20 cellular contexts compared by ENCODE assay signal in the genomic region with DNA sequence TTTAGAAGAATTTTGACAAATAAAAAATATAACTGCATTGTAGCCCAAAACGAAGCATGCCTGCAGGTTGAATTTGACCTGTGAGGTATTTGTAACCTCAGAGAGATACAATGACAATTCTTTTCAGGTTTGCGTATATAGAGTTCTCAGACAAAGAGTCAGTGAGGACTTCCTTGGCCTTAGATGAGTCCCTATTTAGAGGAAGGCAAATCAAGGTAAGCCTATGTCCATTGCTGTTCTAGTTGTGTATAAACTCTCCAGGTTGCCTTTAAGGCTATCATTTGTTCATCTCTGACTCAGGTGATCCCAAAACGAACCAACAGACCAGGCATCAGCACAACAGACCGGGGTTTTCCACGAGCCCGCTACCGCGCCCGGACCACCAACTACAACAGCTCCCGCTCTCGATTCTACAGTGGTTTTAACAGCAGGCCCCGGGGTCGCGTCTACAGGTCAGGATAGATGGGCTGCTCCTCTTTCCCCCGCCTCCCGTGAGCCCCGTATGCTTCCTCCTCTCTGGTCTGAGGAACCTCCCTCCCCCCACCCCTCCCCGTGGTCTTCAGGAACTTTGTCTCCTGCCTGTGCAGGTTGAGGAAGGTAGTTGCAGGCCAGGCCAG. TPM values are rescaled to one million over a fixed set of nuclear protein-coding genes. Genes with fewer than 3 reads are reported as not detected.
A peak's percentile ranks its signal among the peaks of the same experiment; 100 is the strongest.
DNase-seq lines count a peak whose midpoint lies in the region; ATAC-seq and TF ChIP-seq lines count a peak whose summit lies in the region.
"Had no signal": no experiment of that assay in that cellular context is flagged by ENCODE, and none has a peak within 500 bp of the region (broad histone marks: within the 10 kb centered on the region; RNA-seq: fewer than 3 reads in every experiment).

No MANE protein-coding gene starts in this region.

- H3K79me2 ChIP-seq in OCI-LY7 (ENCODE audit: insufficient read depth, low read depth, low read length) (peaks cover 23% of the 10 kb centered on the region), hepatocyte (peaks cover 28% of the 10 kb centered on the region)

- H3K4me3 Mint-ChIP-seq in CD4-positive, alpha-beta T cell = no peak overlapping the region

- no peaks in the 10 kb centered on the region for H3K27me3 ChIP-seq in CD4-positive, alpha-beta T cell (ENCODE audit: control insufficient read depth, insufficient read depth, low read length)
- no peaks in the 10 kb centered on the region for H3K27me3 ChIP-seq in hepatocyte
- H3K27me3 ChIP-seq: upper lobe of right lung had no signal

- H2AFZ ChIP-seq in OCI-LY7 (ENCODE audit: low read length) (no peak overlapping the region), hepatocyte (no peak overlapping the region)

- H3K9me3 ChIP-seq in CD4-positive, alpha-beta T cell (ENCODE audit: control insufficient read depth, low read length) = no peaks in the 10 kb centered on the region
- H3K9me3 ChIP-seq in OCI-LY7 (ENCODE audit: low read length) (no peaks in the 10 kb centered on the region), hepatocyte (ENCODE audit: low read depth) (no peaks in the 10 kb centered on the region)
- H3K9me3 ChIP-seq: upper lobe of right lung had no signal

- H3K36me3 ChIP-seq in OCI-LY7 (ENCODE audit: insufficient read depth, low read length) = peaks cover 53% of the 10 kb centered on the region
- H3K36me3 ChIP-seq in hepatocyte (replicated peaks; ENCODE audit: insufficient read depth, low read depth) = no peaks in the 10 kb centered on the region

- DNase-seq in CD4-positive, alpha-beta T cell = no peak
- DNase-seq in OCI-LY7 (ENCODE audit: low spot score) (no peak), hepatocyte (ENCODE audit: low spot score) (no peak), DMS153 treated with DMSO at 0.1 percent for 48 hours (lab: John Stamatoyannopoulos, UW; ENCODE audit: unreplicated experiment) (no peak)
- DNase-seq: Calu3; caudate nucleus; foreskin fibroblast; hypothalamus; islet precursor cell; NCI-H1092; NCI-H2081; stimulated activated naive CD8-positive, alpha-beta T cell treated with anti-CD3 and anti-CD28 coated beads, Interleukin-15, Interleukin-2, amounts not matched to agents 100 U/mL and 50 U/mL, for 24 hours; T1000; upper lobe of right lung had no signal

- no TSS peak for BruUV-seq in OCI-LY7 (replicated peaks; lab: Mats Ljungman, UMichigan)

- intact Hi-C loops in CD4-positive, alpha-beta T cell (cut with DNase I, micrococcal nuclease) = loop anchor here (5.0 to 10.0 kb wide), 6 partner anchors 37 to 399 kb away; partner anchors contain the start of genes HOMEZ (in 2 of the 2), ACIN1 (in 1 of the 2), C14orf119 (in 1 of the 2) and PRMT5 (in 1 of the 2)
- intact Hi-C loops in OCI-LY7 (cut with micrococcal nuclease; ENCODE audit: unreplicated experiment) = loop anchor here (5.0 kb wide), 1 partner anchor 143 kb away; the partner anchor contains the start of gene NGDN

- CTCF ChIA-PET in CD4-positive, alpha-beta T cell (lab: Charles Lee) = interaction anchor here (4.1 kb wide), 1 partner anchor 23 kb away, joined by 66 read pairs; the partner anchor contains the start of gene PPP1R3E
- CTCF ChIA-PET in OCI-LY7 (lab: Charles Lee; ENCODE audit: unreplicated experiment) = interaction anchor here (0.6 kb wide), 1 partner anchor 327 kb away, joined by 3 read pairs; no protein-coding TSS in a partner anchor

- H3K36me3 Mint-ChIP-seq in CD4-positive, alpha-beta T cell (ENCODE audit: low read depth) = peaks cover 50% of the 10 kb centered on the region

- no peaks in the 10 kb centered on the region for H3K9me3 Mint-ChIP-seq in CD4-positive, alpha-beta T cell

- peaks cover 13% of the 10 kb centered on the region; the same call in 1 of the 2 replicates for H4K20me1 ChIP-seq in OCI-LY7 (ENCODE audit: insufficient read depth, low read length)
- peaks cover 12% of the 10 kb centered on the region for H4K20me1 ChIP-seq in hepatocyte (ENCODE audit: insufficient read depth, poor library complexity, severe bottlenecking)

- peak overlapping the region; percentile 70; the same call in 1 of the 2 replicates for H3K4me2 ChIP-seq in OCI-LY7 (ENCODE audit: low read length)
- H3K4me2 ChIP-seq in hepatocyte = peak overlapping the region; percentile 91

- POLR2A ChIA-PET in CD4-positive, alpha-beta T cell (lab: Charles Lee) = interaction anchor here (7.0 kb wide), 1 partner anchor 20 kb away, joined by 455 read pairs; the partner anchor contains the start of genes BCL2L2 and PPP1R3E
- POLR2A ChIA-PET in OCI-LY7 (lab: Charles Lee) = interaction anchor here (5.7 kb wide), 1 partner anchor 19 kb away, joined by 122 read pairs; the partner anchor contains the start of genes BCL2L2 and PPP1R3E

- H3K27ac ChIP-seq in CD4-positive, alpha-beta T cell (ENCODE audit: low read depth, low read length) = no peak overlapping the region
- no peak overlapping the region for H3K27ac ChIP-seq in OCI-LY7 (ENCODE audit: low read depth, low read length, poor library complexity, severe bottlenecking)
- H3K27ac ChIP-seq in hepatocyte = no peak overlapping the region
- H3K27ac ChIP-seq: epithelial cell of prostate, upper lobe of right lung had no signal

- H3K4me1 ChIP-seq in OCI-LY7 (ENCODE audit: insufficient read depth, low read length, poor library complexity, severe bottlenecking) (peaks cover 27% of the 10 kb centered on the region), hepatocyte (ENCODE audit: insufficient read depth) (peaks cover 14% of the 10 kb centered on the region)

- ATAC-seq in CD4-positive, alpha-beta T cell (ENCODE audit: poor library complexity) = no peak
- ATAC-seq in GM21515 (IDR thresholded peaks at IDR 0.05; ENCODE audit: unreplicated experiment) (no peak), HG03565 (IDR thresholded peaks at IDR 0.05; ENCODE audit: unreplicated experiment) (no peak)
- ATAC-seq: activated CD4-positive, CD25-positive, alpha-beta regulatory T cell treated with anti-CD3 and anti-CD28 coated beads, Interleukin-2, amount 50 U/mL, for 24 hours; stimulated activated naive CD8-positive, alpha-beta T cell treated with anti-CD3 and anti-CD28 coated beads, Interleukin-15, Interleukin-2, amounts not matched to agents 100 U/mL and 50 U/mL, for 24 hours; upper lobe of right lung had no signal

- H3K27me3 Mint-ChIP-seq in CD4-positive, alpha-beta T cell = no peaks in the 10 kb centered on the region

- WGBS in hepatocyte (ENCODE audit: low lambda C conversion rate, missing lambda C conversion rate) = 91% methylated on average over 13 of the region's 18 CpGs

- H3K9me2 ChIP-seq in OCI-LY7 (ENCODE audit: insufficient read depth, low read length) (no peaks in the 10 kb centered on the region), hepatocyte (replicated peaks; ENCODE audit: insufficient read depth) (no peaks in the 10 kb centered on the region)

- no peak for TF ChIP-seq CTCF in CD4-positive, alpha-beta T cell (IDR thresholded peaks at IDR 0.05)
- TF ChIP-seq CTCF in OCI-LY7 (conservative IDR thresholded peaks at IDR 0.05; ENCODE audit: low read length) = no peak
- TF ChIP-seq CTCF in hepatocyte (IDR thresholded peaks at IDR 0.05; ENCODE audit: poor library complexity) = no peak

- peak overlapping the region; percentile 92 for H3K27ac Mint-ChIP-seq in CD4-positive, alpha-beta T cell

- H3K4me3 ChIP-seq in OCI-LY7 (ENCODE audit: low read depth, low read length, poor library complexity, severe bottlenecking) (no peak overlapping the region), hepatocyte (no peak overlapping the region)
- H3K4me3 ChIP-seq: lung, upper lobe of right lung had no signal

- H3K4me1 Mint-ChIP-seq in CD4-positive, alpha-beta T cell (ENCODE audit: low read depth) = peaks cover 39% of the 10 kb centered on the region

RNA-seq across cellular contexts. Expression of gene PABPN1, which starts 2.7 kb away (rescaled TPM):
- 100 to 1,000 TPM; 188 to 195 TPM for total RNA-seq in CD4-positive, alpha-beta T cell
- 120 and 167 TPM in 2 replicates for total RNA-seq in OCI-LY7 (2014; rRNA removed; shearing (Covaris generic))
- total RNA-seq in OCI-LY7 (2022) (314 and 319 TPM in 2 replicates), hepatocyte (94.1 and 116 TPM in 2 replicates)
- 213 and 245 TPM in 2 replicates for polyA plus RNA-seq in hepatocyte

RNA-seq across cellular contexts. Expression of gene BCL2L2, which starts 17.3 kb away (rescaled TPM):
- total RNA-seq in CD4-positive, alpha-beta T cell = 1 to 10 TPM; 2.3 to 3.7 TPM
- 7.2 and 8.6 TPM in 2 replicates for total RNA-seq in OCI-LY7 (2014; rRNA removed; shearing (Covaris generic))
- total RNA-seq in OCI-LY7 (2022) (17.4 and 18.0 TPM in 2 replicates), hepatocyte (20.8 and 26.4 TPM in 2 replicates)
- polyA plus RNA-seq in hepatocyte = 4.3 and 6.5 TPM in 2 replicates

RNA-seq across cellular contexts. Expression of gene PPP1R3E, which starts 21.3 kb away (rescaled TPM):
- 10 to 100 TPM; 51.0 to 53.8 TPM for total RNA-seq in CD4-positive, alpha-beta T cell
- total RNA-seq in OCI-LY7 (2014; rRNA removed; shearing (Covaris generic)) = 24.4 and 31.0 TPM in 2 replicates
- 95.5 and 102 TPM in 2 replicates for total RNA-seq in OCI-LY7 (2022)
- 3.9 and 6.1 TPM in 2 replicates for total RNA-seq in hepatocyte
- 4.6 and 4.8 TPM in 2 replicates for polyA plus RNA-seq in hepatocyte

RNA-seq across cellular contexts. Expression of gene SLC22A17, which starts 28.7 kb away (rescaled TPM):
- 10 to 100 TPM; 19.5 to 21.1 TPM for total RNA-seq in CD4-positive, alpha-beta T cell
- total RNA-seq in OCI-LY7 (2014; rRNA removed; shearing (Covaris generic)) = not detected in 2 replicates
- total RNA-seq in OCI-LY7 (2022) (not detected in 2 replicates), hepatocyte (31.9 and 44.4 TPM in 2 replicates)
- 62.9 and 79.2 TPM in 2 replicates for polyA plus RNA-seq in hepatocyte
- total RNA-seq: HT-29 had no signal

RNA-seq across cellular contexts. Expression of gene HOMEZ, which starts 38.0 kb away (rescaled TPM):
- 1 to 10 TPM; 2.0 to 2.8 TPM for total RNA-seq in CD4-positive, alpha-beta T cell
- 6.3 and 7.1 TPM in 2 replicates for total RNA-seq in OCI-LY7 (2014; rRNA removed; shearing (Covaris generic))
- 16.5 and 17.2 TPM in 2 replicates for total RNA-seq in OCI-LY7 (2022)
- 8.2 and 9.4 TPM in 2 replicates for total RNA-seq in hepatocyte
- polyA plus RNA-seq in hepatocyte = 6.3 and 11.2 TPM in 2 replicates
